Comparison of ENCODE assay signal across 18 cellular contexts in the genomic region with DNA sequence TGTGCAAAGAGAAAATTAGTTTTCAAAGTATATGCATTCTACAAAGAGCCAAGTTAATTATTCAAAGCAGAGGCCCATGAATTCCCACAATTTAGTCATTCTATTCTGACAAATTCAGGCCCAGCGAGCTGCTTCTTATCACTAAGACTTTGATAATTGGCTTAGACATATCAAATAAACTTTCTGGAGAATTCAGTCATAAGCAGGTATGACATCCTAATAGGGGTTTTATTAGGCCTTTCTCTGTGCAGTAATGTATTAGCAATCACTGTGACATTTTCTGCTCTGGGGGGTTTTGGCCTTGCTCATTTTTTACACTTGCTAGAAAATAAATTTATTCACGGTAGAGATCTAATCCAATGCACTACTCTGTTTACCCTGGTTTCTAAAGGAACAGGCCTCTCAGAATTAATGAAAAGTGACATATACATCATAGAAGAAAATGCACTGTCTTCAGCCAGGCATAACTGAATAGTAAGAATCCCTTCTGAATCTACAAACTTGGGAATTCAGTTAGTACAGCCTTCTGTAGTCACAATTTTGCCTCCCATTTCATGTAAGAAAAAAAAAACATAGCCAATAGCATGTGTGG.
"Had no signal": no experiment of that assay in that cellular context is flagged by ENCODE, and none has a peak within 500 bp of the region (broad histone marks: within the 10 kb centered on the region; RNA-seq: fewer than 3 reads in every experiment).

No MANE protein-coding gene starts in this region.

- H3K27ac ChIP-seq: coronary artery, dorsolateral prefrontal cortex, esophagus muscularis mucosa, foreskin keratinocyte, gastrocnemius medialis, heart right ventricle, left lung, lower lobe of right lung had no signal

- H3K36me3 ChIP-seq: esophagus muscularis mucosa, gastrocnemius medialis, heart right ventricle, left lung, lower lobe of right lung had no signal

- H3K9me3 ChIP-seq: gastrocnemius medialis, mucosa of descending colon had no signal

- H3K4me1 ChIP-seq: esophagus muscularis mucosa, foreskin keratinocyte, gastrocnemius medialis, heart right ventricle, left lung, lower lobe of right lung had no signal

- DNase-seq: dermis blood vessel endothelial cell; dorsolateral prefrontal cortex; effector CD4-positive, alpha-beta T cell; effector memory CD4-positive, alpha-beta T cell; foreskin keratinocyte; gastrocnemius medialis; glutamatergic neuron; head of caudate nucleus; heart right ventricle; hippocampal formation; left cardiac atrium; left lung; left ventricle myocardium superior; lower lobe of right lung; mucosa of descending colon; naive B cell had no signal

- H3K4me3 ChIP-seq: coronary artery, dorsolateral prefrontal cortex, esophagus muscularis mucosa, gastrocnemius medialis, heart right ventricle, left lung, lower lobe of right lung, mucosa of descending colon had no signal

- H3K27me3 ChIP-seq: dorsolateral prefrontal cortex, esophagus muscularis mucosa, foreskin keratinocyte, gastrocnemius medialis, heart right ventricle, left lung had no signal
